Comparison of ENCODE assay signal across 8 cellular contexts in genomic region chr22:42649261-42650056, GRCh38. TPM values are rescaled to one million over a fixed set of nuclear protein-coding genes. Genes with fewer than 3 reads are reported as not detected.
DNase-seq lines count a peak whose midpoint lies in the region; ATAC-seq and TF ChIP-seq lines count a peak whose summit lies in the region.

Gene CYB5R3, minus strand, starts transcription at chr22:42649392. Its CDS starts 77 bp downstream, at chr22:42649315.

- peak in 25 of 56 donors; percentile 11 to 45 (median 22) for TF ChIP-seq CTCF in dorsolateral prefrontal cortex (IDR thresholded peaks at IDR 0.05 in 54 of 56, conservative IDR thresholded peaks at IDR 0.05 in 2 of 56; ENCODE audit: low read depth in 1 of 56, partially characterized antibody in 56 of 56)
- no peak for TF ChIP-seq CTCF in right lobe of liver (IDR thresholded peaks at IDR 0.05)

- H3K27me3 ChIP-seq in dorsolateral prefrontal cortex, result no peaks in the 10 kb centered on the region
- no peaks in the 10 kb centered on the region for H3K27me3 ChIP-seq in right lobe of liver

- peak within 1 kb of the TSS; percentile 71 to 98 (median 88) for H3K4me3 ChIP-seq in dorsolateral prefrontal cortex
- H3K4me3 ChIP-seq in right lobe of liver, result peak within 1 kb of the TSS; percentile 67 to 96 (median 95)

- DNase-seq in ACHN (peak; percentile 85), NCI-H526 treated with DMSO at 0.1 percent for 48 hours (lab: John Stamatoyannopoulos, UW) (peak; percentile 49), dorsolateral prefrontal cortex (peak; percentile 64 to 88 (median 78)), right lobe of liver (peak; percentile 84 to 88 (median 87))
- DNase-seq in activated CD4-positive, alpha-beta T cell treated with anti-CD3 and anti-CD28 coated beads, Interleukin-2, amount 50 U/mL, for 48 hours, result peak; percentile 84 to 86
- peak; percentile 76 for DNase-seq in stimulated activated CD4-positive, alpha-beta T cell treated with anti-CD3 and anti-CD28 coated beads, Interleukin-4, amount 100 ng/mL, for 24 hours

- H3K4me1 ChIP-seq in right lobe of liver, result peaks cover 0 to 67% (median 24%) of the 10 kb centered on the region in 4 donors

- intact Hi-C loops in dorsolateral prefrontal cortex (cut with DNase I) (loop anchor here in 1 of 2 donors (2.0 kb wide), 1 partner anchor 35 kb away; the partner anchor contains the start of gene POLDIP3), right lobe of liver (cut with DNase I) (no loop called here)

- ATAC-seq in GM18867 (IDR thresholded peaks at IDR 0.05; ENCODE audit: unreplicated experiment) (peak; percentile 54), HG03139 (IDR thresholded peaks at IDR 0.05; ENCODE audit: unreplicated experiment) (peak; percentile 57), right lobe of liver (peak; percentile 47 to 69 (median 62))

- no peaks in the 10 kb centered on the region for H3K9me3 ChIP-seq in right lobe of liver

- WGBS in right lobe of liver (ENCODE audit: insufficient coverage, low coverage, low lambda C conversion rate, missing lambda C conversion rate), result 62% methylated on average over 3 of the region's 79 CpGs

- H3K36me3 ChIP-seq in right lobe of liver, result no peaks in the 10 kb centered on the region

- H3K27ac ChIP-seq in dorsolateral prefrontal cortex (peak within 1 kb of the TSS; percentile 39 to 99 (median 94)), right lobe of liver (peak within 1 kb of the TSS; percentile 74 to 96 (median 91))

- no peak for TF ChIP-seq POLR2A in right lobe of liver (IDR thresholded peaks at IDR 0.05)

- in situ Hi-C loops in ACHN (cut with HindIII; ENCODE audit: low pct_ligation_motif_present, low pct_unique_long_range_greater_than_20kb, low sequenced_read_pairs), result no loop called here

RNA-seq across cellular contexts. Expression of gene CYB5R3, which starts in this region (rescaled TPM):
- total RNA-seq in dorsolateral prefrontal cortex, result 100 to 1,000 TPM in 119 of 120 experiments, 10 to 100 TPM in 1; 85.4 to 229 (median 131) TPM
- total RNA-seq in right lobe of liver, result 100 to 1,000 TPM; 146 to 211 (median 170) TPM

Comparison
In these comparisons a context has a peak if more than half of its experiments do, and no peak if none do; other contexts are left out.
1. Peak in every context shown above with its lines: DNase-seq, ATAC-seq, H3K4me3 ChIP-seq and H3K27ac ChIP-seq.